In genomic region chr2:137865954-137866540, GRCh38 we compare ENCODE assay signal across 8 cellular contexts.
DNase-seq lines count a peak whose midpoint lies in the region; ATAC-seq and TF ChIP-seq lines count a peak whose summit lies in the region.

No MANE protein-coding gene starts in this region.

- BruUV-seq in PC-3 (replicated peaks; lab: Mats Ljungman, UMichigan): no TSS peak

- no peak overlapping the region for H3K4me3 ChIP-seq in PC-3 (ENCODE audit: low read length)

- H3K4me3 Mint-ChIP-seq in activated naive CD4-positive, alpha-beta T cell treated with anti-CD3 and anti-CD28 coated beads, Interleukin-2, amount 10 ng/mL, durations not matched to agents 7 days and 5 days: no peak overlapping the region
- H3K4me3 Mint-ChIP-seq in immature natural killer cell: no peak overlapping the region

- no peak overlapping the region for H2AFZ ChIP-seq in PC-3 (ENCODE audit: low read length)

- H3K9me3 Mint-ChIP-seq in activated naive CD4-positive, alpha-beta T cell treated with anti-CD3 and anti-CD28 coated beads, Interleukin-2, amount 10 ng/mL, durations not matched to agents 7 days and 5 days: no peaks in the 10 kb centered on the region
- H3K9me3 Mint-ChIP-seq in immature natural killer cell: peaks cover 0 to 1% (median 0%) of the 10 kb centered on the region in 6 donors

- no peaks in the 10 kb centered on the region for H3K27me3 Mint-ChIP-seq in activated naive CD4-positive, alpha-beta T cell treated with anti-CD3 and anti-CD28 coated beads, Interleukin-2, amount 10 ng/mL, durations not matched to agents 7 days and 5 days
- peaks cover 0 to 2% (median 0%) of the 10 kb centered on the region in 3 donors for H3K27me3 Mint-ChIP-seq in immature natural killer cell (ENCODE audit: low read depth in 3 of 3)

- H4K20me1 ChIP-seq in PC-3 (ENCODE audit: low read length): no peaks in the 10 kb centered on the region

- ATAC-seq in GM21360 (IDR thresholded peaks at IDR 0.05; ENCODE audit: unreplicated experiment) (peak; percentile 86), PC-3 (peak; percentile 71), esophagus mucosa (no peak)

- intact Hi-C loops in PC-3 (cut with micrococcal nuclease): loop anchor here (1.0 kb wide), 2 partner anchors 20 to 961 kb away; no protein-coding TSS in a partner anchor

- no peak overlapping the region for H3K27ac ChIP-seq in PC-3 (ENCODE audit: low read length)

- TF ChIP-seq CTCF in PC-3 (conservative IDR thresholded peaks at IDR 0.05; ENCODE audit: low read depth, low read length): peak; percentile 80

- H3K27me3 ChIP-seq in PC-3 (ENCODE audit: low read length): peaks cover 6% of the 10 kb centered on the region

- H3K27ac Mint-ChIP-seq in activated naive CD4-positive, alpha-beta T cell treated with anti-CD3 and anti-CD28 coated beads, Interleukin-2, amount 10 ng/mL, durations not matched to agents 7 days and 5 days: no peak overlapping the region
- H3K27ac Mint-ChIP-seq in immature natural killer cell: no peak overlapping the region

- no peaks in the 10 kb centered on the region for H3F3A ChIP-seq in PC-3 (ENCODE audit: low read length, unreplicated experiment)

- H3K4me1 Mint-ChIP-seq in activated naive CD4-positive, alpha-beta T cell treated with anti-CD3 and anti-CD28 coated beads, Interleukin-2, amount 10 ng/mL, durations not matched to agents 7 days and 5 days: no peaks in the 10 kb centered on the region
- no peaks in the 10 kb centered on the region for H3K4me1 Mint-ChIP-seq in immature natural killer cell

- H3K36me3 Mint-ChIP-seq in activated naive CD4-positive, alpha-beta T cell treated with anti-CD3 and anti-CD28 coated beads, Interleukin-2, amount 10 ng/mL, durations not matched to agents 7 days and 5 days: no peaks in the 10 kb centered on the region
- H3K36me3 Mint-ChIP-seq in immature natural killer cell: no peaks in the 10 kb centered on the region

- CTCF ChIA-PET in PC-3 (lab: Charles Lee): interaction anchor here (0.6 to 1.3 kb wide), 6 partner anchors 23 to 1917 kb away, joined by 3 to 11 read pairs (median 6); no protein-coding TSS in a partner anchor
- CTCF ChIA-PET in activated naive CD4-positive, alpha-beta T cell treated with anti-CD3 and anti-CD28 coated beads, Interleukin-2, amount 10 ng/mL, durations not matched to agents 7 days and 5 days (lab: Charles Lee): interaction anchor here (1.1 to 1.5 kb wide), 3 partner anchors 11 to 961 kb away, joined by 5 to 9 read pairs (median 6); no protein-coding TSS in a partner anchor

- no peaks in the 10 kb centered on the region for H3K9me3 ChIP-seq in PC-3 (ENCODE audit: low read length)

- POLR2A ChIA-PET in PC-3 (lab: Charles Lee; ENCODE audit: unreplicated experiment): interaction anchor here (0.6 kb wide), 1 partner anchor 98 kb away, joined by 3 read pairs; the partner anchor contains the start of gene HNMT

- H3K9ac ChIP-seq in PC-3 (ENCODE audit: low read length): no peak overlapping the region

- DNase-seq in EH (ENCODE audit: low read depth) (peak; percentile 42), HT-29 (ENCODE audit: low spot score) (peak; percentile 78), PC-3 (peak; percentile 75), immature natural killer cell (peak in 2 of 3 donors; percentile 1 to 10)
- DNase-seq in activated naive CD4-positive, alpha-beta T cell treated with anti-CD3 and anti-CD28 coated beads, Interleukin-2, amount 10 ng/mL, durations not matched to agents 7 days and 5 days: peak; percentile 54
- peak; percentile 52 for DNase-seq in stimulated activated CD4-positive, alpha-beta T cell treated with anti-CD3 and anti-CD28 coated beads, Interleukin-4, amount 100 ng/mL, for 24 hours

- no peaks in the 10 kb centered on the region for H3K4me1 ChIP-seq in PC-3 (ENCODE audit: insufficient read depth, low read length)

- H3K79me2 ChIP-seq in PC-3 (ENCODE audit: low read length): no peaks in the 10 kb centered on the region

- no peak overlapping the region for H3K4me2 ChIP-seq in PC-3 (ENCODE audit: low read length)

- no peaks in the 10 kb centered on the region for H3K36me3 ChIP-seq in PC-3 (ENCODE audit: low read depth, low read length)

- no peaks in the 10 kb centered on the region for H3K9me2 ChIP-seq in PC-3 (replicated peaks; ENCODE audit: low read length)

Comparison
In these comparisons a context has a peak if more than half of its experiments do, and no peak if none do; other contexts are left out.
1. DNase-seq: peak in every context shown above with its lines; median percentile 78 in HT-29; 75 in PC-3; 54 in activated naive CD4-positive, alpha-beta T cell treated with anti-CD3 and anti-CD28 coated beads, Interleukin-2, amount 10 ng/mL, durations not matched to agents 7 days and 5 days; 52 in stimulated activated CD4-positive, alpha-beta T cell treated with anti-CD3 and anti-CD28 coated beads, Interleukin-4, amount 100 ng/mL, for 24 hours; 42 in EH; 6 in immature natural killer cell.